ENCODE assay signal across 8 cellular contexts in genomic region chr2:106470658-106471057, GRCh38. TPM values are rescaled to one million over a fixed set of nuclear protein-coding genes. Genes with fewer than 3 reads are reported as not detected.
DNase-seq lines count a peak whose midpoint lies in the region; ATAC-seq, FAIRE-seq and TF ChIP-seq lines count a peak whose summit lies in the region.
"Not testable (repeated sequence)": the region's sequence is repeated elsewhere in the genome, so short reads cannot be mapped to it uniquely, and the experiment has no call there.

No MANE protein-coding gene starts in this region.

- 0 to 1% methylated on average over 4 of the region's 4 CpGs for WGBS in pancreas, 2 donors

- intact Hi-C loops in left ventricle myocardium inferior (cut with micrococcal nuclease); pancreas (cut with DNase I): not testable (repeated sequence)

- not testable (repeated sequence) for H3K27ac ChIP-seq in C4-2B; left ventricle myocardium inferior (replicated peaks); pancreas

- ATAC-seq in HG02759 (IDR thresholded peaks at IDR 0.05; ENCODE audit: unreplicated experiment) (peak; percentile 63), T-helper 17 cell (peak; percentile 69), pancreas (peak in 3 of 4 donors; percentile 76 to 84 (median 82))

- FAIRE-seq in pancreas (lab: Jason Lieb, UNC): peak; percentile 65

- H3K4me3 Mint-ChIP-seq in T-helper 17 cell: not testable (repeated sequence)

- DNase-seq in T-helper 17 cell (peak in 2 of 3 donors; percentile 15 to 36), activated T-cell treated with anti-CD3 and anti-CD28 coated beads for 4 hours (peak; percentile 36), pancreas (peak in 4 of 6 donors; percentile 35 to 68 (median 50))
- DNase-seq in central memory CD4-positive, alpha-beta T cell: peak; percentile 29
- not testable (repeated sequence) for DNase-seq in left ventricle myocardium inferior
- peak; percentile 36 for DNase-seq in stimulated activated CD8-positive, alpha-beta memory T cell treated with anti-CD3 and anti-CD28 coated beads, Interleukin-4, amount 100 ng/mL, for 24 hours (ENCODE audit: low read depth)

- not testable (repeated sequence) for H3K36me3 Mint-ChIP-seq in T-helper 17 cell (ENCODE audit: low read depth)

- H3K27me3 Mint-ChIP-seq in T-helper 17 cell: not testable (repeated sequence)

- H3K27ac Mint-ChIP-seq in T-helper 17 cell: not testable (repeated sequence)

- H3K4me1 Mint-ChIP-seq in T-helper 17 cell: not testable (repeated sequence)

- H3K4me1 ChIP-seq in left ventricle myocardium inferior, pancreas: not testable (repeated sequence)

- H3K36me3 ChIP-seq in left ventricle myocardium inferior, pancreas: not testable (repeated sequence)

- not testable (repeated sequence) for H3K27me3 ChIP-seq in left ventricle myocardium inferior (ENCODE audit: low read depth); pancreas

- not testable (repeated sequence) for H3K9me3 ChIP-seq in T-helper 17 cell (ENCODE audit: control insufficient read depth, low read length, poor library complexity, severe bottlenecking); left ventricle myocardium inferior (replicated peaks); pancreas

- TF ChIP-seq CTCF in C4-2B (conservative IDR thresholded peaks at IDR 0.05) (peak; percentile 63), left ventricle myocardium inferior (IDR thresholded peaks at IDR 0.05; ENCODE audit: borderline replicate concordance) (peak; percentile 47), pancreas (IDR thresholded peaks at IDR 0.05) (peak; percentile 10 to 39 (median 26))

- H3K4me3 ChIP-seq in left ventricle myocardium inferior, pancreas: not testable (repeated sequence)

RNA-seq across cellular contexts. Expression of gene RGPD3, which starts 2.4 kb away (rescaled TPM):
- total RNA-seq in T-helper 17 cell (under 1 TPM; 0.21 to 0.37 TPM), left ventricle myocardium inferior (not detected), pancreas (under 1 TPM in 4 of 6 donors, not detected in 2; 0.09 to 0.16 (median 0.10) TPM)
- polyA plus RNA-seq in pancreas: under 1 TPM; 0.08 to 0.16 TPM

RNA-seq across cellular contexts. Expression of gene CD8B2, which starts 16.5 kb away (rescaled TPM):
- total RNA-seq in T-helper 17 cell (not detected), left ventricle myocardium inferior (not detected), pancreas (under 1 TPM in 3 of 6 donors, not detected in 3; 0.03 to 0.25 (median 0.18) TPM)
- under 1 TPM in 1 of 2 donors, not detected in 1; 0.07 TPM for polyA plus RNA-seq in pancreas
